Comparison of ENCODE assay signal across 8 cellular contexts in genomic region chr7:43721193-43721806, GRCh38. TPM values are rescaled to one million over a fixed set of nuclear protein-coding genes. Genes with fewer than 3 reads are reported as not detected.
DNase-seq lines count a peak whose midpoint lies in the region; FAIRE-seq and TF ChIP-seq lines count a peak whose summit lies in the region.

No MANE protein-coding gene starts in this region.

- H3K4me3 ChIP-seq in dorsolateral prefrontal cortex = no peak overlapping the region

- peak; percentile 59 to 71 for DNase-seq in AML-193 (lab: John Stamatoyannopoulos, UW)
- no peak for DNase-seq in GM18507 (ENCODE audit: extremely low spot score, insufficient read length, low read depth)
- peak; percentile 21 for DNase-seq in NCI-H774 (lab: John Stamatoyannopoulos, UW)
- DNase-seq in dorsolateral prefrontal cortex = no peak
- no peak for DNase-seq in nephron progenitor cell
- no peak for DNase-seq in HuH-7 (ENCODE audit: low spot score)
- DNase-seq in stimulated activated CD4-positive, alpha-beta T cell treated with anti-CD3 and anti-CD28 coated beads, Interleukin-15, amount 100 ng/mL, for 24 hours = no peak
- no peak for DNase-seq in 8988T

- H3K27me3 Mint-ChIP-seq in nephron progenitor cell (ENCODE audit: low read depth, poor library complexity) = no peaks in the 10 kb centered on the region

- no peak overlapping the region for H3K4me3 Mint-ChIP-seq in nephron progenitor cell

- no peak overlapping the region for H3K27ac ChIP-seq in dorsolateral prefrontal cortex

- H3K27me3 ChIP-seq in dorsolateral prefrontal cortex = no peaks in the 10 kb centered on the region

- peaks cover 4% of the 10 kb centered on the region for H3K4me1 Mint-ChIP-seq in nephron progenitor cell

- intact Hi-C loops in dorsolateral prefrontal cortex (cut with DNase I) = loop anchor here in 1 of 2 donors (5.0 to 10.0 kb wide), 4 partner anchors 139 to 779 kb away; partner anchors contain the start of gene STK17A

- TF ChIP-seq CTCF in dorsolateral prefrontal cortex (IDR thresholded peaks at IDR 0.05 in 54 of 56, conservative IDR thresholded peaks at IDR 0.05 in 2 of 56; ENCODE audit: low read depth in 1 of 56, partially characterized antibody in 56 of 56) = peak; percentile 48 to 88 (median 75)
- TF ChIP-seq CTCF in nephron progenitor cell (IDR thresholded peaks at IDR 0.05) = peak; percentile 57

- peaks cover 46% of the 10 kb centered on the region for H3K9me3 Mint-ChIP-seq in nephron progenitor cell

- no peak overlapping the region for H3K27ac Mint-ChIP-seq in nephron progenitor cell

- FAIRE-seq in GM18507 (lab: Jason Lieb, UNC) = peak; percentile 39

- H3K36me3 Mint-ChIP-seq in nephron progenitor cell (ENCODE audit: low read depth) = peaks cover 85% of the 10 kb centered on the region

RNA-seq across cellular contexts. Expression of gene COA1, which starts 8.0 kb away (rescaled TPM):
- total RNA-seq in dorsolateral prefrontal cortex = 10 to 100 TPM; 52.0 to 94.0 (median 71.9) TPM

RNA-seq across cellular contexts. Expression of gene BLVRA, which starts 37.2 kb away (rescaled TPM):
- 10 to 100 TPM; 19.9 to 63.4 (median 43.2) TPM for total RNA-seq in dorsolateral prefrontal cortex

Comparison
In these comparisons a context has a peak if more than half of its experiments do, and no peak if none do; other contexts are left out.
1. DNase-seq: peak in AML-193 (2 of 2) and NCI-H774 (single experiment); none in GM18507 (single experiment), dorsolateral prefrontal cortex (0 of 10), nephron progenitor cell (single experiment), HuH-7 (single experiment), stimulated activated CD4-positive, alpha-beta T cell treated with anti-CD3 and anti-CD28 coated beads, Interleukin-15, amount 100 ng/mL, for 24 hours (single experiment) and 8988T (single experiment).